Comparison of ENCODE assay signal across 20 cellular contexts in genomic region chr4:70725633-70726032, GRCh38. TPM values are rescaled to one million over a fixed set of nuclear protein-coding genes. Genes with fewer than 3 reads are reported as not detected.
DNase-seq lines count a peak whose midpoint lies in the region; ATAC-seq and TF ChIP-seq lines count a peak whose summit lies in the region.
"Had no signal": no experiment of that assay in that cellular context is flagged by ENCODE, and none has a peak within 500 bp of the region (broad histone marks: within the 10 kb centered on the region; RNA-seq: fewer than 3 reads in every experiment).

No MANE protein-coding gene starts in this region.

- in situ Hi-C loops in SK-MEL-5 (cut with HindIII; ENCODE audit: low pct_unique_long_range_greater_than_20kb, low sequenced_read_pairs) = no loop called here

- no peak overlapping the region for H3K4me3 ChIP-seq in endodermal cell (ENCODE audit: low read length)
- H3K4me3 ChIP-seq: A549, BLaER1, GM23248, HAP-1 had no signal

- 44 to 65% methylated on average over 1 of the region's 1 CpG for WGBS in endodermal cell (ENCODE audit: insufficient coverage in 1 of 2, insufficient read length in 1 of 2), 2 experiments

- no peaks in the 10 kb centered on the region for H3K9me3 ChIP-seq in endodermal cell (ENCODE audit: control insufficient read depth, low read length)
- H3K9me3 ChIP-seq: A549, BLaER1, HAP-1 had no signal

- H3K27ac Mint-ChIP-seq in activated naive CD4-positive, alpha-beta T cell treated with anti-CD3 and anti-CD28 coated beads, Interleukin-2, amount 50 U/mL, for 24 hours = peak overlapping the region; percentile 66
- peak overlapping the region; percentile 1 for H3K27ac Mint-ChIP-seq in endodermal cell
- H3K27ac Mint-ChIP-seq in progenitor cell of endocrine pancreas = peak overlapping the region; percentile 76

- no peaks in the 10 kb centered on the region for H3K36me3 ChIP-seq in endodermal cell (ENCODE audit: control insufficient read depth, insufficient read depth, low read length)
- H3K36me3 ChIP-seq: BLaER1, HAP-1 had no signal

- peaks cover 21% of the 10 kb centered on the region for H3K4me1 Mint-ChIP-seq in activated naive CD4-positive, alpha-beta T cell treated with anti-CD3 and anti-CD28 coated beads, Interleukin-2, amount 50 U/mL, for 24 hours
- H3K4me1 Mint-ChIP-seq in endodermal cell (peaks cover 25% of the 10 kb centered on the region), progenitor cell of endocrine pancreas (ENCODE audit: low read depth) (peaks cover 13% of the 10 kb centered on the region)

- ATAC-seq in GM21423 (IDR thresholded peaks at IDR 0.05; ENCODE audit: unreplicated experiment) = no peak
- no peak for ATAC-seq in GM18867 (IDR thresholded peaks at IDR 0.05; ENCODE audit: unreplicated experiment)
- ATAC-seq: A549 had no signal

- no peaks in the 10 kb centered on the region for H3K9me3 Mint-ChIP-seq in activated naive CD4-positive, alpha-beta T cell treated with anti-CD3 and anti-CD28 coated beads, Interleukin-2, amount 50 U/mL, for 24 hours
- H3K9me3 Mint-ChIP-seq in endodermal cell (no peaks in the 10 kb centered on the region), progenitor cell of endocrine pancreas (ENCODE audit: low read depth) (no peaks in the 10 kb centered on the region)
- H3K9me3 Mint-ChIP-seq: CD4-positive, alpha-beta memory T cell had no signal

- H3K27me3 ChIP-seq in endodermal cell (ENCODE audit: control insufficient read depth, insufficient read depth, low read length, poor library complexity, severe bottlenecking) = no peaks in the 10 kb centered on the region
- H3K27me3 ChIP-seq: BLaER1 had no signal

- no peak overlapping the region for H3K4me3 Mint-ChIP-seq in activated naive CD4-positive, alpha-beta T cell treated with anti-CD3 and anti-CD28 coated beads, Interleukin-2, amount 50 U/mL, for 24 hours
- H3K4me3 Mint-ChIP-seq in endodermal cell = no peak overlapping the region
- no peak overlapping the region for H3K4me3 Mint-ChIP-seq in progenitor cell of endocrine pancreas (ENCODE audit: low read depth)
- H3K4me3 Mint-ChIP-seq: CD14-positive monocyte; CD4-positive, alpha-beta memory T cell had no signal

- H3K27ac ChIP-seq in endodermal cell (ENCODE audit: low read depth, low read length) = no peak overlapping the region
- H3K27ac ChIP-seq: 22Rv1, A549, BLaER1, GM23248 had no signal

- no peaks in the 10 kb centered on the region for H3K4me1 ChIP-seq in endodermal cell (ENCODE audit: control insufficient read depth, insufficient read depth, low read length)

- H3K9ac ChIP-seq in endodermal cell (ENCODE audit: extremely low read depth, low read length, poor library complexity, severe bottlenecking) = no peak overlapping the region
- H3K9ac ChIP-seq: BLaER1, GM23248 had no signal

- no peaks in the 10 kb centered on the region for H3K27me3 Mint-ChIP-seq in activated naive CD4-positive, alpha-beta T cell treated with anti-CD3 and anti-CD28 coated beads, Interleukin-2, amount 50 U/mL, for 24 hours
- H3K27me3 Mint-ChIP-seq in endodermal cell (ENCODE audit: insufficient read depth) (no peaks in the 10 kb centered on the region), progenitor cell of endocrine pancreas (no peaks in the 10 kb centered on the region)
- H3K27me3 Mint-ChIP-seq: CD4-positive, alpha-beta memory T cell had no signal

- TF ChIP-seq CTCF in endodermal cell (conservative IDR thresholded peaks at IDR 0.05) = no peak
- no peak for TF ChIP-seq CTCF in progenitor cell of endocrine pancreas (IDR thresholded peaks at IDR 0.05; ENCODE audit: unreplicated experiment)

- no peak for DNase-seq in activated naive CD4-positive, alpha-beta T cell treated with anti-CD3 and anti-CD28 coated beads, Interleukin-2, amount 50 U/mL, for 16 hours
- peak; percentile 75 for DNase-seq in SK-MEL-5 (ENCODE audit: low read depth, low spot score)
- peak; percentile 52 for DNase-seq in endodermal cell
- no peak for DNase-seq in progenitor cell of endocrine pancreas (ENCODE audit: low spot score, unreplicated experiment)
- DNase-seq in RPMI8226 = no peak
- DNase-seq: AML-193; CD4-positive, alpha-beta memory T cell; DMS153; DMS79; GF-D8; GM23248 had no signal

- H3K36me3 Mint-ChIP-seq in activated naive CD4-positive, alpha-beta T cell treated with anti-CD3 and anti-CD28 coated beads, Interleukin-2, amount 50 U/mL, for 24 hours = no peaks in the 10 kb centered on the region
- no peaks in the 10 kb centered on the region for H3K36me3 Mint-ChIP-seq in endodermal cell (ENCODE audit: low read depth)
- no peaks in the 10 kb centered on the region for H3K36me3 Mint-ChIP-seq in progenitor cell of endocrine pancreas (ENCODE audit: insufficient read depth)
- H3K36me3 Mint-ChIP-seq: CD4-positive, alpha-beta memory T cell had no signal

RNA-seq across cellular contexts. Expression of gene RUFY3, which starts 3.9 kb away (rescaled TPM):
- total RNA-seq in SK-MEL-5 (2014; rRNA removed; shearing (Covaris generic)) = 25.7 and 28.3 TPM in 2 replicates
- polyA plus RNA-seq in SK-MEL-5 (2015; cell fraction: cytosol; rRNA removed) = 3.6 and 8.4 TPM in 2 replicates
- polyA plus RNA-seq in SK-MEL-5 (2015; cell fraction: nucleus; rRNA removed) = 88.4 and 124 TPM in 2 replicates
- total RNA-seq in endodermal cell = 10 to 100 TPM; 75.1 to 91.2 TPM
- 75.2 TPM for polyA plus RNA-seq in endodermal cell (2013, experiment 1 of 2)
- polyA plus RNA-seq in endodermal cell (2013, experiment 2 of 2) = 85.9 TPM
- total RNA-seq in progenitor cell of endocrine pancreas = 103 TPM in 2 replicates

RNA-seq across cellular contexts. Expression of gene UTP3, which starts 37.3 kb away (rescaled TPM):
- 20.8 and 22.7 TPM in 2 replicates for total RNA-seq in SK-MEL-5 (2014; rRNA removed; shearing (Covaris generic))
- 33.5 and 41.1 TPM in 2 replicates for polyA plus RNA-seq in SK-MEL-5 (2015; cell fraction: cytosol; rRNA removed)
- polyA plus RNA-seq in SK-MEL-5 (2015; cell fraction: nucleus; rRNA removed) = 22.6 and 25.4 TPM in 2 replicates
- 10 to 100 TPM; 36.0 to 37.8 TPM for total RNA-seq in endodermal cell
- 26.7 TPM for polyA plus RNA-seq in endodermal cell (2013, experiment 1 of 2)
- polyA plus RNA-seq in endodermal cell (2013, experiment 2 of 2) = 28.2 TPM
- 25.5 and 27.7 TPM in 2 replicates for total RNA-seq in progenitor cell of endocrine pancreas

RNA-seq across cellular contexts. Expression of gene JCHAIN, which starts 59.3 kb away (rescaled TPM):
- total RNA-seq in SK-MEL-5 (2014; rRNA removed; shearing (Covaris generic)) = not detected in 2 replicates
- 0.19 TPM in 1 of 2 replicates, not detected in the other for polyA plus RNA-seq in SK-MEL-5 (2015; cell fraction: cytosol; rRNA removed)
- polyA plus RNA-seq in SK-MEL-5 (2015; cell fraction: nucleus; rRNA removed) = not detected in 2 replicates
- not detected for total RNA-seq in endodermal cell
- not detected for polyA plus RNA-seq in endodermal cell (2013, experiment 1 of 2)
- polyA plus RNA-seq in endodermal cell (2013, experiment 2 of 2) = not detected
- not detected in 2 replicates for total RNA-seq in progenitor cell of endocrine pancreas
- total RNA-seq: CD4-positive, alpha-beta memory T cell; HT-29 had no signal

Comparison
In these comparisons a context has a peak if more than half of its experiments do, and no peak if none do; other contexts are left out.
1. H3K27ac Mint-ChIP-seq: peak in every context shown above with its lines; median percentile 76 in progenitor cell of endocrine pancreas; 66 in activated naive CD4-positive, alpha-beta T cell treated with anti-CD3 and anti-CD28 coated beads, Interleukin-2, amount 50 U/mL, for 24 hours; 1 in endodermal cell.
2. DNase-seq: peak in SK-MEL-5 (single experiment) and endodermal cell (single experiment); none in activated naive CD4-positive, alpha-beta T cell treated with anti-CD3 and anti-CD28 coated beads, Interleukin-2, amount 50 U/mL, for 16 hours (single experiment), progenitor cell of endocrine pancreas (single experiment) and RPMI8226 (single experiment).